In the genomic region with DNA sequence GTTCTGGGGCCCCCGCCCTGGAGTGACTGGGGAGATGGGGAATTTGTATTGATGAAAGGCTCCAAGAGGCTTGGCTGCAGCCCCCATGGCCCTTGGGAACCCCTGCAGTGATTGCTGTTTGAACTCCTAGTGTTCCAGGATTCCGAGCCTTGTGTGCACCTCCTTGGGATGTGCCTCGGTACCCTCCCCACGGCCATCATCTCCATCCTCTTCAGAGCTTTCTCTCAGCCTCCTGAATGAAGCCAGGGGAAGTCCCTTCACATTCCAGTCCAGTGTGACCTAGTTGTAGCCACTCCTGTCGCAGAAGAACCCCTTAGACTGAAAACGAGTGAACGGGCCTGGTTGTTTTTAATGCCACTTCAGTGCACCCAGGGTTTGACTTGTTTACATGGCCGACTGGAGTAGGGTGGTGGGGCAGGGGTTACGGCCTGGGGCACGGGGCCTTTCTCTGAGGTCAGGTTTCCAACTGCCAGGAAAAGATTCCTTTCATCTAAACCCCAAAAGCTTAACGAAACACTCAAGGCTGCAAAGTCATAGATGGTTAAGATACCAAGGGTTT, we compare ENCODE assay signal across 8 cellular contexts. TPM values are rescaled to one million over a fixed set of nuclear protein-coding genes. Genes with fewer than 3 reads are reported as not detected.
DNase-seq lines count a peak whose midpoint lies in the region; ATAC-seq and TF ChIP-seq lines count a peak whose summit lies in the region.

No MANE protein-coding gene starts in this region.

- H3K4me1 ChIP-seq in NT2/D1 (ENCODE audit: insufficient read depth, insufficient read length): peaks cover 2% of the 10 kb centered on the region

- H3K27me3 Mint-ChIP-seq in effector memory CD8-positive, alpha-beta T cell: no peaks in the 10 kb centered on the region
- H3K27me3 Mint-ChIP-seq in natural killer cell (ENCODE audit: low read depth in 2 of 2): no peaks in the 10 kb centered on the region

- TF ChIP-seq CTCF in natural killer cell (IDR thresholded peaks at IDR 0.05): no peak

- peak overlapping the region; percentile 89 for H3K27ac Mint-ChIP-seq in effector memory CD8-positive, alpha-beta T cell
- peak overlapping the region; percentile 80 to 91 for H3K27ac Mint-ChIP-seq in natural killer cell

- POLR2A ChIA-PET in HEK293T (lab: Yijun Ruan, JAX): interaction anchor here (1.0 to 1.6 kb wide), 3 partner anchors 12 to 16 kb away, joined by 3 to 5 read pairs (median 4); no protein-coding TSS in a partner anchor

- peak overlapping the region; percentile 72 for H3K4me3 ChIP-seq in NT2/D1 (ENCODE audit: insufficient read length, low read depth)

- H3K4me1 Mint-ChIP-seq in effector memory CD8-positive, alpha-beta T cell (ENCODE audit: low read depth in 2 of 2): peaks cover 53 to 62% of the 10 kb centered on the region in 2 donors
- peaks cover 62 to 63% of the 10 kb centered on the region in 2 donors for H3K4me1 Mint-ChIP-seq in natural killer cell

- DNase-seq in ELR (ENCODE audit: low read depth): peak; percentile 59
- no peak for DNase-seq in NT2/D1 (ENCODE audit: low read depth, low spot score)
- DNase-seq in effector memory CD8-positive, alpha-beta T cell: no peak
- no peak for DNase-seq in natural killer cell
- DNase-seq in HEK293T (ENCODE audit: extremely low spot score): no peak
- no peak for DNase-seq in AML-193 (lab: John Stamatoyannopoulos, UW)
- no peak for DNase-seq in KG1 (lab: John Stamatoyannopoulos, UW)

- H3K9ac ChIP-seq in NT2/D1 (ENCODE audit: insufficient read length, low read depth): peak overlapping the region; percentile 87

- ATAC-seq in effector memory CD8-positive, alpha-beta T cell (replicated peaks): no peak
- ATAC-seq in natural killer cell: no peak
- no peak for ATAC-seq in GM21423 (IDR thresholded peaks at IDR 0.05; ENCODE audit: unreplicated experiment)

- CTCF ChIA-PET in HEK293T (lab: Yijun Ruan, JAX): no interaction called here

- H3K36me3 Mint-ChIP-seq in effector memory CD8-positive, alpha-beta T cell (ENCODE audit: insufficient read depth): no peaks in the 10 kb centered on the region
- no peaks in the 10 kb centered on the region for H3K36me3 Mint-ChIP-seq in natural killer cell

- intact Hi-C loops in natural killer cell (cut with micrococcal nuclease): loop anchor here (5.0 kb wide), 2 partner anchors 84 to 194 kb away; partner anchors contain the start of gene FLCN

- no peaks in the 10 kb centered on the region for H3K36me3 ChIP-seq in NT2/D1 (ENCODE audit: insufficient read depth, insufficient read length, low read length)

- no peaks in the 10 kb centered on the region for H3K9me3 Mint-ChIP-seq in effector memory CD8-positive, alpha-beta T cell
- no peaks in the 10 kb centered on the region for H3K9me3 Mint-ChIP-seq in natural killer cell

- peaks cover 9% of the 10 kb centered on the region; the same call in 1 of the 2 replicates for H3K9me3 ChIP-seq in NT2/D1 (ENCODE audit: insufficient read depth, low read length)

- peaks cover 10% of the 10 kb centered on the region for H3K27me3 ChIP-seq in NT2/D1 (ENCODE audit: insufficient read depth, insufficient read length)

- H3K4me3 Mint-ChIP-seq in effector memory CD8-positive, alpha-beta T cell: peak overlapping the region; percentile 88 to 91
- peak overlapping the region; percentile 92 for H3K4me3 Mint-ChIP-seq in natural killer cell

TF ChIP-seq in HEK293T, 16 proteins besides CTCF, POLR2A, EP300 and RAD21:
- TF ChIP-seq BHLHE40 (IDR thresholded peaks at IDR 0.05; ENCODE audit: borderline replicate concordance) (no peak), L3MBTL2 (conservative IDR thresholded peaks at IDR 0.05) (no peak), ZNF384 (IDR thresholded peaks at IDR 0.05) (no peak), TARDBP (IDR thresholded peaks at IDR 0.05) (no peak), SP1 (IDR thresholded peaks at IDR 0.05) (no peak), ARNT (IDR thresholded peaks at IDR 0.05) (no peak), LEF1 (IDR thresholded peaks at IDR 0.05; ENCODE audit: borderline replicate concordance) (no peak), FOXK2 (IDR thresholded peaks at IDR 0.05) (no peak), ELF4 (IDR thresholded peaks at IDR 0.05) (no peak), NFRKB (IDR thresholded peaks at IDR 0.05) (no peak), SUZ12 (IDR thresholded peaks at IDR 0.05) (no peak)
TF ChIP-seq in HEK293T: peak in this region for 0.

RNA-seq across cellular contexts. Expression of gene MPRIP, which starts 1.5 kb away (rescaled TPM):
- 100 to 1,000 TPM; 225 to 272 (median 229) TPM for total RNA-seq in natural killer cell
